Comparison of ENCODE assay signal across 8 cellular contexts in genomic region chr19:17336872-17337674, GRCh38. TPM values are rescaled to one million over a fixed set of nuclear protein-coding genes. Genes with fewer than 3 reads are reported as not detected.
DNase-seq lines count a peak whose midpoint lies in the region; ATAC-seq and TF ChIP-seq lines count a peak whose summit lies in the region.

TSS of gene GTPBP3 (plus strand) at chr19:17337553. CDS start at chr19:17337612, 59 bp downstream.

- ATAC-seq in GM18502 (IDR thresholded peaks at IDR 0.05; ENCODE audit: poor library complexity, unreplicated experiment) (peak; percentile 66), HG02970 (IDR thresholded peaks at IDR 0.05; ENCODE audit: low FRiP score, unreplicated experiment) (peak; percentile 66), right cardiac atrium (peak; percentile 94)

- peaks cover 25% of the 10 kb centered on the region for H3K4me1 Mint-ChIP-seq in T-helper 2 cell treated with Interferon-gamma antibody and Interleukin-4, amounts not matched to agents 5 μg/mL and 100 μg/mL, for 36 hours (ENCODE audit: low read depth)

- DNase-seq in NCI-H1930 (lab: John Stamatoyannopoulos, UW) (peak; percentile 93 to 94), ascending aorta (ENCODE audit: low spot score in 2 of 2) (peak; percentile 97 to 99), right cardiac atrium (peak; percentile 98 to 99 (median 98)), putamen (ENCODE audit: low spot score) (peak; percentile 99), vagina (ENCODE audit: extremely low spot score in 2 of 2) (peak in 1 of 2 donors; percentile 98)
- DNase-seq in T-helper 2 cell treated with Interferon-gamma antibody and Interleukin-4, amounts not matched to agents 5 μg/mL and 100 μg/mL, for 36 hours (ENCODE audit: low spot score) = peak; percentile 97

- H3K36me3 ChIP-seq in ascending aorta (peaks cover 5% of the 10 kb centered on the region in 2 donors), vagina (no peaks in the 10 kb centered on the region)

- TF ChIP-seq CTCF in ascending aorta (IDR thresholded peaks at IDR 0.05) = no peak
- no peak for TF ChIP-seq CTCF in vagina (IDR thresholded peaks at IDR 0.05)

- H3K27ac ChIP-seq in ascending aorta = peak within 1 kb of the TSS; percentile 91 to 95
- H3K27ac ChIP-seq in right cardiac atrium (ENCODE audit: low read length) = peak within 1 kb of the TSS; percentile 99
- H3K27ac ChIP-seq in vagina = peak within 1 kb of the TSS; percentile 90

- peak within 1 kb of the TSS; percentile 90 for H3K27ac Mint-ChIP-seq in T-helper 2 cell treated with Interferon-gamma antibody and Interleukin-4, amounts not matched to agents 5 μg/mL and 100 μg/mL, for 36 hours

- H3K4me1 ChIP-seq in ascending aorta (peaks cover 15 to 23% of the 10 kb centered on the region in 2 donors), right cardiac atrium (ENCODE audit: control insufficient read depth, insufficient read depth, low read length) (peaks cover 3% of the 10 kb centered on the region), vagina (peaks cover 57% of the 10 kb centered on the region)

- no peaks in the 10 kb centered on the region for H3K9me3 ChIP-seq in ascending aorta
- H3K9me3 ChIP-seq in right cardiac atrium (ENCODE audit: control insufficient read depth, low read length) = no peaks in the 10 kb centered on the region
- no peaks in the 10 kb centered on the region for H3K9me3 ChIP-seq in vagina

- H3K4me3 Mint-ChIP-seq in T-helper 2 cell treated with Interferon-gamma antibody and Interleukin-4, amounts not matched to agents 5 μg/mL and 100 μg/mL, for 36 hours = peak within 1 kb of the TSS; percentile 83

- H3K9me3 Mint-ChIP-seq in T-helper 2 cell treated with Interferon-gamma antibody and Interleukin-4, amounts not matched to agents 5 μg/mL and 100 μg/mL, for 36 hours = no peaks in the 10 kb centered on the region

- H3K27me3 ChIP-seq in ascending aorta (no peaks in the 10 kb centered on the region), right cardiac atrium (ENCODE audit: control insufficient read depth, insufficient read depth) (no peaks in the 10 kb centered on the region), vagina (no peaks in the 10 kb centered on the region)

- intact Hi-C loops in ascending aorta (cut with DNase I) (loop anchor here (1.0 to 2.0 kb wide), 3 partner anchors 54 to 132 kb away; partner anchors contain the start of gene BABAM1), right cardiac atrium (cut with DNase I) (no loop called here), vagina (cut with DNase I) (no loop called here)

- under 1% methylated on average over 41 of the region's 41 CpGs for WGBS in right cardiac atrium

- H3K27me3 Mint-ChIP-seq in T-helper 2 cell treated with Interferon-gamma antibody and Interleukin-4, amounts not matched to agents 5 μg/mL and 100 μg/mL, for 36 hours (ENCODE audit: low read depth) = no peaks in the 10 kb centered on the region

- TF ChIP-seq POLR2A in vagina (IDR thresholded peaks at IDR 0.05) = no peak

- H3K4me3 ChIP-seq in ascending aorta (peak within 1 kb of the TSS; percentile 84 to 91), right cardiac atrium (ENCODE audit: low read length) (peak within 1 kb of the TSS; percentile 92), vagina (peak within 1 kb of the TSS; percentile 73 to 82)

- H3K36me3 Mint-ChIP-seq in T-helper 2 cell treated with Interferon-gamma antibody and Interleukin-4, amounts not matched to agents 5 μg/mL and 100 μg/mL, for 36 hours (ENCODE audit: low read depth) = peaks cover 12% of the 10 kb centered on the region

RNA-seq across cellular contexts. Expression of gene GTPBP3, which starts in this region (rescaled TPM):
- 256 TPM for total RNA-seq in ascending aorta
- total RNA-seq in right cardiac atrium = 10 to 100 TPM in 2 of 4 donors, 1 to 10 TPM in 2; 7.9 to 11.3 (median 10.3) TPM
- polyA plus RNA-seq in right cardiac atrium = 8.4 TPM
- 25.5 TPM for total RNA-seq in vagina
